In the genomic region with DNA sequence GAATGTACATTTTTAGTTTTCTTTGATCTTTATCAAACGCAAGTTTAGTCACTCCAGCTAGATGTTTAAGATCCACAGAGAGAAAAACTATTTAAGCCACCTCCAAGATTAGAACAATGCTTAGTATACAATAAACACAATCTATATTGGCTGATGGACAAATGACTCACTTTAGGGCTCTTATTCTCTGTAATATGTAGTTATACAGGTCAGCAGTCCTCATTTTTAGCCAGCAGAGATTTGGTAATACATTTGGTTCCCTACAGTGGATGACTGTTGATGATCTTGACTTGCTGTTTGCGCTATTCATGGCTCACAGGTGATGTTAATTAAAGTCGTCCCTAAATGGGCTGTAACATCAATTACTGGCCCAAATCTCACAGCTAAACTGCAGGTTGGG, we compare ENCODE assay signal across 23 cellular contexts. TPM values are rescaled to one million over a fixed set of nuclear protein-coding genes. Genes with fewer than 3 reads are reported as not detected.
DNase-seq lines count a peak whose midpoint lies in the region; ATAC-seq lines count a peak whose summit lies in the region.
"Had no signal": no experiment of that assay in that cellular context is flagged by ENCODE, and none has a peak within 500 bp of the region (broad histone marks: within the 10 kb centered on the region; RNA-seq: fewer than 3 reads in every experiment).

No MANE protein-coding gene starts in this region.

- peaks cover 10% of the 10 kb centered on the region for H3K9me3 Mint-ChIP-seq in activated CD4-positive, alpha-beta T cell treated with anti-CD3 and anti-CD28 coated beads, Interleukin-2, amount 10 ng/mL, durations not matched to agents 24 days and 14 days
- no peaks in the 10 kb centered on the region for H3K9me3 Mint-ChIP-seq in T-cell
- H3K9me3 Mint-ChIP-seq in central memory CD8-positive, alpha-beta T cell: no peaks in the 10 kb centered on the region
- H3K9me3 Mint-ChIP-seq: neural crest cell had no signal

- intact Hi-C loops in activated CD4-positive, alpha-beta T cell treated with anti-CD3 and anti-CD28 coated beads, Interleukin-2, amount 10 ng/mL, durations not matched to agents 24 days and 14 days (cut with micrococcal nuclease): loop anchor here (1.0 kb wide), 2 partner anchors 8 to 17 kb away; no protein-coding TSS in a partner anchor

- no peak for DNase-seq in activated CD4-positive, alpha-beta T cell treated with anti-CD3 and anti-CD28 coated beads, Interleukin-2, amount 10 ng/mL, durations not matched to agents 24 days and 14 days
- DNase-seq in activated CD4-positive, alpha-beta T cell treated with anti-CD3 and anti-CD28 coated beads, Interleukin-2, amount 50 U/mL, for 4 hours: no peak
- DNase-seq in T-cell (no peak), pons (ENCODE audit: low spot score) (peak; percentile 74), AML-193 (lab: John Stamatoyannopoulos, UW) (no peak), HUDEP-2 (lab: John Stamatoyannopoulos, UW; ENCODE audit: unreplicated experiment in 76 of 76) (no peak)
- no peak for DNase-seq in central memory CD8-positive, alpha-beta T cell (ENCODE audit: low spot score in 2 of 2)
- DNase-seq: aorta, Caco-2, dermis blood vessel endothelial cell, DMS79 treated with DMSO at 0.1 percent for 48 hours, Kasumi-1, lower lobe of right lung, NCI-H1694, NCI-H510A treated with DMSO at 0.1 percent for 48 hours, sigmoid colon, SJCRH30 had no signal

- no peaks in the 10 kb centered on the region for H3K36me3 Mint-ChIP-seq in activated CD4-positive, alpha-beta T cell treated with anti-CD3 and anti-CD28 coated beads, Interleukin-2, amount 10 ng/mL, durations not matched to agents 24 days and 14 days (ENCODE audit: low read depth)
- H3K36me3 Mint-ChIP-seq in T-cell: no peaks in the 10 kb centered on the region
- peaks cover 9% of the 10 kb centered on the region for H3K36me3 Mint-ChIP-seq in central memory CD8-positive, alpha-beta T cell (ENCODE audit: insufficient read depth)

- CTCF ChIA-PET in T-cell (lab: Charles Lee): interaction anchor here in 1 of 2 donors (0.7 to 1.0 kb wide), 3 partner anchors 15 to 33 kb away, joined by 3 to 4 read pairs (median 4); partner anchors contain the start of gene ARAP2

- H3K27me3 Mint-ChIP-seq in activated CD4-positive, alpha-beta T cell treated with anti-CD3 and anti-CD28 coated beads, Interleukin-2, amount 10 ng/mL, durations not matched to agents 24 days and 14 days: no peaks in the 10 kb centered on the region
- H3K27me3 Mint-ChIP-seq in T-cell: no peaks in the 10 kb centered on the region
- no peaks in the 10 kb centered on the region for H3K27me3 Mint-ChIP-seq in central memory CD8-positive, alpha-beta T cell
- H3K27me3 Mint-ChIP-seq: activated CD4-positive, alpha-beta T cell treated with anti-CD3 and anti-CD28 coated beads, Interleukin-2, amount 10 ng/mL, durations not matched to agents 7 days and 5 days had no signal

- POLR2A ChIA-PET in T-cell (lab: Charles Lee): interaction anchor here in 1 of 2 donors (0.9 to 1.4 kb wide), 3 partner anchors 17 to 28 kb away, joined by 3 to 4 read pairs (median 3); partner anchors contain the start of gene ARAP2

- peak overlapping the region; percentile 54 for H3K27ac Mint-ChIP-seq in activated CD4-positive, alpha-beta T cell treated with anti-CD3 and anti-CD28 coated beads, Interleukin-2, amount 10 ng/mL, durations not matched to agents 24 days and 14 days
- H3K27ac Mint-ChIP-seq in T-cell: peak overlapping the region; percentile 75 to 78
- peak overlapping the region; percentile 94 for H3K27ac Mint-ChIP-seq in central memory CD8-positive, alpha-beta T cell (ENCODE audit: low read depth)
- H3K27ac Mint-ChIP-seq: activated CD4-positive, alpha-beta T cell treated with anti-CD3 and anti-CD28 coated beads, Interleukin-2, amount 10 ng/mL, durations not matched to agents 7 days and 5 days had no signal

- H3K4me1 Mint-ChIP-seq in activated CD4-positive, alpha-beta T cell treated with anti-CD3 and anti-CD28 coated beads, Interleukin-2, amount 10 ng/mL, durations not matched to agents 24 days and 14 days: peaks cover 41% of the 10 kb centered on the region
- peaks cover 36 to 42% (median 41%) of the 10 kb centered on the region in 3 donors for H3K4me1 Mint-ChIP-seq in T-cell
- H3K4me1 Mint-ChIP-seq in central memory CD8-positive, alpha-beta T cell: peaks cover 50% of the 10 kb centered on the region

- H3K4me3 Mint-ChIP-seq in activated CD4-positive, alpha-beta T cell treated with anti-CD3 and anti-CD28 coated beads, Interleukin-2, amount 10 ng/mL, durations not matched to agents 24 days and 14 days: no peak overlapping the region
- H3K4me3 Mint-ChIP-seq in T-cell: peak overlapping the region in 1 of 3 donors; percentile 19
- peak overlapping the region; percentile 19 for H3K4me3 Mint-ChIP-seq in central memory CD8-positive, alpha-beta T cell
- H3K4me3 Mint-ChIP-seq: activated CD4-positive, alpha-beta T cell treated with anti-CD3 and anti-CD28 coated beads, Interleukin-2, amount 10 ng/mL, durations not matched to agents 7 days and 5 days; neural crest cell had no signal

- ATAC-seq in T-cell (replicated peaks in 1 of 4): peak in 1 of 4 experiments; percentile 16
- ATAC-seq in central memory CD8-positive, alpha-beta T cell (replicated peaks; ENCODE audit: extremely low read depth, poor library complexity, severe bottlenecking): no peak
- no peak for ATAC-seq in GM21619 (IDR thresholded peaks at IDR 0.05; ENCODE audit: unreplicated experiment)

RNA-seq across cellular contexts. Expression of gene DTHD1, which starts 11.9 kb away (rescaled TPM):
- total RNA-seq in activated CD4-positive, alpha-beta T cell treated with anti-CD3 and anti-CD28 coated beads, Interleukin-2, amount 10 ng/mL, durations not matched to agents 24 days and 14 days: 0.49 and 0.95 TPM in 2 replicates
- total RNA-seq in T-cell: 1 to 10 TPM in 4 of 5 donors, under 1 TPM in 1; 0.79 to 7.9 (median 2.5) TPM
- total RNA-seq: Caco-2, dermis blood vessel endothelial cell, endothelial cell of umbilical vein, kidney epithelial cell, neural crest cell, SJCRH30, urinary bladder had no signal

RNA-seq across cellular contexts. Expression of gene ARAP2, which starts 25.2 kb away (rescaled TPM):
- total RNA-seq in activated CD4-positive, alpha-beta T cell treated with anti-CD3 and anti-CD28 coated beads, Interleukin-2, amount 10 ng/mL, durations not matched to agents 24 days and 14 days: 45.3 and 45.4 TPM in 2 replicates
- 10 to 100 TPM; 41.2 to 94.3 (median 61.0) TPM for total RNA-seq in T-cell
- total RNA-seq: endothelial cell of umbilical vein had no signal
